In the genomic region with DNA sequence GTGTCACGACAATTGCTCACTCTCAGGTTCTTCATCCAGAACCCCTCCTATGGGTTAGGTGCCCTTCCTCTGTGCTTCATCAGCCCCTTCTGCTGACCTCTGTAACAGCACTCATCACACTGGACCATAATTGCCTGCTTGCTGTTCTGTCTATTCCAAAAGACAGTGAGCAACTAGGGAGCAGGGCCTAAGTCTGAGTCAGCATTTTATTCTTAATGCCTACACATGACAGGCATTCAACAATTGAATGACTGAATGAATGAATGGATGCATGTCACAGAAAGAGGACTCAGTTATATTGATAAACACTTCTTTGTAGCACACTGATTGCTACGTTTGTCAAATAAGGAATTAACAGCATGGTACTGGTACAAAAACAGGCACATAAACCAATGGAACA, we compare ENCODE assay signal across 25 cellular contexts.
A peak's percentile ranks its signal among the peaks of the same experiment; 100 is the strongest.
DNase-seq lines count a peak whose midpoint lies in the region; ATAC-seq, FAIRE-seq and TF ChIP-seq lines count a peak whose summit lies in the region.
"Had no signal": no experiment of that assay in that cellular context is flagged by ENCODE, and none has a peak within 500 bp of the region (broad histone marks: within the 10 kb centered on the region; RNA-seq: fewer than 3 reads in every experiment).

No MANE protein-coding gene starts in this region.

- CTCF ChIA-PET in HepG2 (lab: Yijun Ruan, JAX; ENCODE audit: low intra/inter-chr PET ratio, low total read pairs) (no interaction called here), K562 (lab: Yijun Ruan, JAX; ENCODE audit: low intra/inter-chr PET ratio) (no interaction called here)

- no peak overlapping the region for H3K27ac ChIP-seq in HepG2 (ENCODE audit: extremely low read length, insufficient read depth, low read length)
- no peak overlapping the region for H3K27ac ChIP-seq in right lobe of liver
- no peak overlapping the region for H3K27ac ChIP-seq in K562 (ENCODE audit: extremely low read depth, low read depth, low read length)
- H3K27ac ChIP-seq: 22Rv1, BLaER1 had no signal

- DNase-seq in HepG2 (ENCODE audit: low spot score) (no peak), right lobe of liver (no peak), K562 (ENCODE audit: extremely low read depth in 1 of 4, low spot score in 3 of 4) (no peak), foreskin melanocyte (no peak), germinal center (ENCODE audit: low spot score) (no peak)
- DNase-seq: ACHN; BE2C; C1 segment of cervical spinal cord; CD4-positive, alpha-beta memory T cell; CD4-positive, CD25-positive, alpha-beta regulatory T cell; CD8-positive, alpha-beta memory T cell; COR-L47; DMS 273 treated with DMSO at 0.1 percent for 48 hours; DMS153; DMS53; DMS79; DND-41; EL; GDM1 had no signal

- BruUV-seq in HepG2 (replicated peaks; lab: Mats Ljungman, UMichigan) (no TSS peak), K562 (replicated peaks; lab: Mats Ljungman, UMichigan) (no TSS peak)

- ATAC-seq in HepG2: no peak
- ATAC-seq in right lobe of liver: no peak
- ATAC-seq in K562: no peak
- ATAC-seq: GM12878 had no signal

- H3K9me3 ChIP-seq in HepG2 (ENCODE audit: low read length) (no peaks in the 10 kb centered on the region), right lobe of liver (no peaks in the 10 kb centered on the region), K562 (replicated peaks; ENCODE audit: control insufficient read depth, insufficient read depth, low read depth, low read length) (no peaks in the 10 kb centered on the region)
- H3K9me3 ChIP-seq: BE2C had no signal

- H3K27me3 ChIP-seq in HepG2 (ENCODE audit: control insufficient read depth in 1 of 2, insufficient read depth in 2 of 2, low read length in 2 of 2): no peaks in the 10 kb centered on the region
- H3K27me3 ChIP-seq in right lobe of liver: no peaks in the 10 kb centered on the region
- no peaks in the 10 kb centered on the region for H3K27me3 ChIP-seq in K562 (ENCODE audit: control insufficient read depth in 2 of 2, insufficient read depth in 2 of 2, low read length in 2 of 2)
- H3K27me3 ChIP-seq: BE2C had no signal

- H3K4me2 ChIP-seq in HepG2 (ENCODE audit: low read depth, low read length) (no peak overlapping the region), K562 (ENCODE audit: insufficient read depth, low read length) (no peak overlapping the region)
- H3K4me2 ChIP-seq: BLaER1 had no signal

- TF ChIP-seq POLR2A in HepG2 (IDR thresholded peaks at IDR 0.05; ENCODE audit: insufficient read depth in 1 of 2, low read depth in 2 of 2, low read length in 2 of 2): no peak
- no peak for TF ChIP-seq POLR2A in right lobe of liver (IDR thresholded peaks at IDR 0.05)
- no peak for TF ChIP-seq POLR2A in K562 (conservative IDR thresholded peaks at IDR 0.05)

- no peak overlapping the region for H2AFZ ChIP-seq in HepG2 (ENCODE audit: low read length)
- no peak overlapping the region for H2AFZ ChIP-seq in K562 (ENCODE audit: low read depth, low read length)

- H3K9ac ChIP-seq in HepG2 (ENCODE audit: insufficient read depth, low read depth, low read length) (no peak overlapping the region), K562 (ENCODE audit: insufficient read depth in 1 of 2, low read depth in 2 of 2, low read length in 2 of 2) (no peak overlapping the region)
- H3K9ac ChIP-seq: BLaER1 had no signal

- FAIRE-seq in HepG2 (lab: Jason Lieb, UNC) (no peak), K562 (lab: Jason Lieb, UNC) (no peak)
- FAIRE-seq: GM12878, GM12892, GM18507, GM19239 had no signal

- H4K20me1 ChIP-seq in HepG2 (ENCODE audit: insufficient read depth, low read length) (no peaks in the 10 kb centered on the region), K562 (replicated peaks; ENCODE audit: control insufficient read depth, insufficient read depth, low read length) (no peaks in the 10 kb centered on the region)

- in situ Hi-C loops in HepG2 (cut with HindIII; ENCODE audit: extremely low pct_ligation_motif_present, low pct_unique_long_range_greater_than_20kb) (no loop called here), K562 (cut with MboI) (no loop called here)

- no peak for TF ChIP-seq RAD21 in HepG2 (CRISPR knock-in tag; IDR thresholded peaks at IDR 0.05)
- no peak for TF ChIP-seq RAD21 in K562 (CRISPR knock-in tag; conservative IDR thresholded peaks at IDR 0.05 in 1 of 2, IDR thresholded peaks at IDR 0.05 in 1 of 2)

- H3K4me3 ChIP-seq in HepG2 (replicated peaks in 1 of 3; ENCODE audit: insufficient read depth in 1 of 3, low read depth in 2 of 3, low read length in 3 of 3) (no peak overlapping the region), right lobe of liver (no peak overlapping the region), K562 (no peak overlapping the region)
- H3K4me3 ChIP-seq: BLaER1, GM12878 had no signal

- intact Hi-C loops in HepG2 (cut with micrococcal nuclease; ENCODE audit: unreplicated experiment) (no loop called here), right lobe of liver (cut with DNase I) (no loop called here), K562 (cut with micrococcal nuclease) (no loop called here)

- H3K36me3 ChIP-seq in HepG2 (replicated peaks in 1 of 2; ENCODE audit: control insufficient read depth in 1 of 2, insufficient read depth in 2 of 2, low read length in 2 of 2) (no peaks in the 10 kb centered on the region), right lobe of liver (no peaks in the 10 kb centered on the region), K562 (ENCODE audit: control insufficient read depth, insufficient read depth, low read length) (no peaks in the 10 kb centered on the region)
- H3K36me3 ChIP-seq: BE2C, BLaER1 had no signal

- 0% methylated on average over 1 of the region's 2 CpGs for WGBS in HepG2 (ENCODE audit: low lambda C conversion rate)
- 38% methylated on average over 2 of the region's 2 CpGs for WGBS in right lobe of liver (ENCODE audit: insufficient coverage, low coverage, low lambda C conversion rate, missing lambda C conversion rate)
- WGBS in K562 (ENCODE audit: insufficient coverage, low coverage, missing lambda C conversion rate): 0% methylated on average over 2 of the region's 2 CpGs

- H3K9me1 ChIP-seq in K562 (ENCODE audit: control insufficient read depth, insufficient read depth, low read length): no peaks in the 10 kb centered on the region

- POLR2A ChIA-PET in HepG2 (lab: Yijun Ruan, JAX) (no interaction called here), K562 (lab: Yijun Ruan, JAX) (no interaction called here)

- TF ChIP-seq EP300 in HepG2 (IDR thresholded peaks at IDR 0.05; ENCODE audit: low read depth in 2 of 2, low read length in 2 of 2) (no peak), HepG2 (CRISPR knock-in tag; IDR thresholded peaks at IDR 0.05; ENCODE audit: borderline replicate concordance) (no peak), K562 (IDR thresholded peaks at IDR 0.05; ENCODE audit: low read length) (no peak)

- H3K4me1 ChIP-seq in HepG2 (ENCODE audit: insufficient read depth, low read length) (no peaks in the 10 kb centered on the region), right lobe of liver (no peaks in the 10 kb centered on the region), K562 (replicated peaks in 1 of 2; ENCODE audit: control insufficient read depth in 2 of 2, insufficient read depth in 2 of 2, low read length in 2 of 2) (no peaks in the 10 kb centered on the region)
- H3K4me1 ChIP-seq: BE2C, BLaER1 had no signal

- no peak for TF ChIP-seq CTCF in HepG2 (CRISPR knock-in tag; IDR thresholded peaks at IDR 0.05)
- no peak for TF ChIP-seq CTCF in right lobe of liver (IDR thresholded peaks at IDR 0.05)
- no peak for TF ChIP-seq CTCF in K562 (IDR thresholded peaks at IDR 0.05 in 2 of 3, conservative IDR thresholded peaks at IDR 0.05 in 1 of 3; ENCODE audit: insufficient read depth in 2 of 3, low read depth in 1 of 3, low read length in 3 of 3)

- H3K79me2 ChIP-seq in HepG2 (ENCODE audit: insufficient read depth, low read length): no peaks in the 10 kb centered on the region
- no peaks in the 10 kb centered on the region for H3K79me2 ChIP-seq in K562 (ENCODE audit: control insufficient read depth, insufficient read depth, low read length)

TF ChIP-seq in HepG2, 621 proteins besides CTCF, POLR2A, EP300 and RAD21 (continues in another document):
- TF ChIP-seq, protein P1, sequence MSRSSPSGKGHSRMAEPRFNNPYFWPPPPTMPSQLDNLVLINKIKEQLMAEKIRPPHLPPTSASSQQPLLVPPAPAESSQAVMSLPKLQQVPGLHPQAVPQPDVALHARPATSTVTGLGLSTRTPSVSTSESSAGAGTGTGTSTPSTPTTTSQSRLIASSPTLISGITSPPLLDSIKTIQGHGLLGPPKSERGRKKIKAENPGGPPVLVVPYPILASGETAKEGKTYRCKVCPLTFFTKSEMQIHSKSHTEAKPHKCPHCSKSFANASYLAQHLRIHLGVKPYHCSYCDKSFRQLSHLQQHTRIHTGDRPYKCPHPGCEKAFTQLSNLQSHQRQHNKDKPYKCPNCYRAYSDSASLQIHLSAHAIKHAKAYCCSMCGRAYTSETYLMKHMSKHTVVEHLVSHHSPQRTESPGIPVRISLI (CRISPR knock-in tag; IDR thresholded peaks at IDR 0.05; ENCODE audit: borderline replicate concordance): no peak
- TF ChIP-seq ZNF75D (CRISPR knock-in tag; IDR thresholded peaks at IDR 0.05; ENCODE audit: borderline replicate concordance) (no peak), ZNF180 (CRISPR knock-in tag; IDR thresholded peaks at IDR 0.05; ENCODE audit: borderline replicate concordance, low read depth) (no peak), MAFF (IDR thresholded peaks at IDR 0.05; ENCODE audit: low read depth, low read length) (peak; percentile 81), KAT7 (CRISPR knock-in tag; IDR thresholded peaks at IDR 0.05; ENCODE audit: borderline replicate concordance) (no peak), ZNF207 (IDR thresholded peaks at IDR 0.05; ENCODE audit: borderline replicate concordance) (no peak)

TF ChIP-seq in K562, 482 proteins besides CTCF, POLR2A, EP300 and RAD21 (continues in another document):
- TF ChIP-seq ZNF174 (CRISPR knock-in tag; IDR thresholded peaks at IDR 0.05): no peak

Comparison
In these comparisons a context has a peak if more than half of its experiments do, and no peak if none do; other contexts are left out.
1. Of the 241 proteins assayed by ChIP-seq in both HepG2 and K562: peak only in HepG2: none; only in K562: none; in both: MAFF and MAFK; in neither: 239.